In the genomic region with DNA sequence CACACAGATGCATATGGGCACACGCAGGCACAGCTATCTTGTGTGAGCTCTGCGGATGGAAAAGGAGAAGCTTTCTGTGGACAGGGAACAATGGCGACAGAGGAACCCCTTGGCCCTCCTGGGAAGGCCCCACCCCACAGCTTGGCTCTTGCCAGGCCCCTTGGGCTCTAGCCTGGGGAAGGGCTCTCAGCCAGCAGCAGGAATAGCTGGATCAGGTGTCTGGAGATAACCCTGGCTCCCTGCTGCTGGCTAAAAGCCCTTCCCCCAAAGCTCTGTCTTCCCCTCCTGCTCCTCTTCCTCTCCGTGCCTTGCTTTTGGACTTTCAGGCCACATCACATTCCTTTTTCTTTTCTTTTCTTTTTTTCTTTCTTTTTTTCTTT, we compare ENCODE assay signal across 19 cellular contexts. TPM values are rescaled to one million over a fixed set of nuclear protein-coding genes. Genes with fewer than 3 reads are reported as not detected.
DNase-seq lines count a peak whose midpoint lies in the region; ATAC-seq and TF ChIP-seq lines count a peak whose summit lies in the region.
"Had no signal": no experiment of that assay in that cellular context is flagged by ENCODE, and none has a peak within 500 bp of the region (broad histone marks: within the 10 kb centered on the region; RNA-seq: fewer than 3 reads in every experiment).

No MANE protein-coding gene starts in this region.

- H3K4me3 Mint-ChIP-seq in Caco-2 (ENCODE audit: unreplicated experiment) (peak overlapping the region; percentile 59), nephron (peak overlapping the region in 1 of 3 experiments; percentile 37)
- H3K4me3 Mint-ChIP-seq in dendritic cell treated with granulocyte-macrophage colony-stimulating factor and Interleukin-4, amounts not matched to agents 40 ng/mL and 50 ng/mL, for 4 days: no peak overlapping the region
- no peak overlapping the region for H3K4me3 Mint-ChIP-seq in stimulated activated naive B cell treated with anti-CD40 and anti-IgM and Interleukin-4, amounts not matched to agents 10 μg/mL and 1 μg/mL and 100 μg/mL, for 72 hours

- H3K36me3 Mint-ChIP-seq in Caco-2 (ENCODE audit: insufficient read depth, unreplicated experiment) (peaks cover 6% of the 10 kb centered on the region), nephron (ENCODE audit: low read depth) (no peaks in the 10 kb centered on the region)
- no peaks in the 10 kb centered on the region for H3K36me3 Mint-ChIP-seq in dendritic cell treated with granulocyte-macrophage colony-stimulating factor and Interleukin-4, amounts not matched to agents 40 ng/mL and 50 ng/mL, for 4 days (ENCODE audit: low read depth)
- H3K36me3 Mint-ChIP-seq in stimulated activated naive B cell treated with anti-CD40 and anti-IgM and Interleukin-4, amounts not matched to agents 10 μg/mL and 1 μg/mL and 100 μg/mL, for 72 hours: peaks cover 4 to 5% of the 10 kb centered on the region in 2 donors

- CTCF ChIA-PET in Caco-2 (lab: Charles Lee): interaction anchor here (1.1 kb wide), 2 partner anchors 32 to 95 kb away, joined by 3 read pairs; no protein-coding TSS in a partner anchor

- H3K4me1 ChIP-seq in Caco-2: peaks cover 81% of the 10 kb centered on the region

- H3K36me3 ChIP-seq in Caco-2 (ENCODE audit: control insufficient read depth, insufficient read depth, low read length): no peaks in the 10 kb centered on the region
- H3K36me3 ChIP-seq: HAP-1 had no signal

- H3K27me3 ChIP-seq in Caco-2 (replicated peaks; ENCODE audit: control insufficient read depth, insufficient read depth, low read length): no peaks in the 10 kb centered on the region

- peaks cover 42% of the 10 kb centered on the region for H3K4me1 Mint-ChIP-seq in Caco-2 (ENCODE audit: low read depth, unreplicated experiment)
- peaks cover 92% of the 10 kb centered on the region for H3K4me1 Mint-ChIP-seq in dendritic cell treated with granulocyte-macrophage colony-stimulating factor and Interleukin-4, amounts not matched to agents 40 ng/mL and 50 ng/mL, for 4 days (ENCODE audit: low read depth)
- peaks cover 30% of the 10 kb centered on the region for H3K4me1 Mint-ChIP-seq in nephron
- H3K4me1 Mint-ChIP-seq in stimulated activated naive B cell treated with anti-CD40 and anti-IgM and Interleukin-4, amounts not matched to agents 10 μg/mL and 1 μg/mL and 100 μg/mL, for 72 hours: peaks cover 13 to 30% of the 10 kb centered on the region in 2 donors

- ATAC-seq in stimulated activated naive B cell treated with anti-CD40 and anti-IgM and Interleukin-4, amounts not matched to agents 10 μg/mL and 1 μg/mL and 100 μg/mL, for 72 hours (replicated peaks): no peak
- ATAC-seq in GM19035 (IDR thresholded peaks at IDR 0.05; ENCODE audit: unreplicated experiment): no peak
- ATAC-seq: SK-N-SH treated with all-trans-retinoic acid at 6 μM for 48 hours had no signal

- H3K9me3 Mint-ChIP-seq in Caco-2 (ENCODE audit: unreplicated experiment) (no peaks in the 10 kb centered on the region), nephron (no peaks in the 10 kb centered on the region)
- no peaks in the 10 kb centered on the region for H3K9me3 Mint-ChIP-seq in dendritic cell treated with granulocyte-macrophage colony-stimulating factor and Interleukin-4, amounts not matched to agents 40 ng/mL and 50 ng/mL, for 4 days
- peaks cover 0 to 4% of the 10 kb centered on the region in 2 donors for H3K9me3 Mint-ChIP-seq in stimulated activated naive B cell treated with anti-CD40 and anti-IgM and Interleukin-4, amounts not matched to agents 10 μg/mL and 1 μg/mL and 100 μg/mL, for 72 hours

- intact Hi-C loops in Caco-2 (cut with micrococcal nuclease; ENCODE audit: unreplicated experiment): loop anchor here (5.0 kb wide), 1 partner anchor 36 kb away; no protein-coding TSS in a partner anchor
- intact Hi-C loops in dendritic cell treated with granulocyte-macrophage colony-stimulating factor and Interleukin-4, amounts not matched to agents 40 ng/mL and 50 ng/mL, for 4 days (cut with micrococcal nuclease): no loop called here

- no peak overlapping the region for H3K4me3 ChIP-seq in Caco-2 (ENCODE audit: low read depth, low read length)
- H3K4me3 ChIP-seq: HAP-1 had no signal

- 0 out of 2 replicates have a peak, but pooled peaks cover 5% of the 10 kb centered on the region for H3K9me3 ChIP-seq in Caco-2
- H3K9me3 ChIP-seq: HAP-1 had no signal

- POLR2A ChIA-PET in Caco-2 (lab: Charles Lee): interaction anchor here (0.9 to 2.0 kb wide), 2 partner anchors 20 to 96 kb away, joined by 3 to 8 read pairs; partner anchors contain the start of gene CEBPG

- TF ChIP-seq CTCF in Caco-2 (IDR thresholded peaks at IDR 0.05; ENCODE audit: insufficient read depth in 1 of 2, low read depth in 1 of 2, low read length in 1 of 2, severe bottlenecking in 1 of 2, unreplicated experiment in 1 of 2) (no peak), nephron (IDR thresholded peaks at IDR 0.05; ENCODE audit: unreplicated experiment in 3 of 3) (no peak)

- no TSS peak for BruUV-seq in Caco-2 (replicated peaks; lab: Mats Ljungman, UMichigan)

- no peak for DNase-seq in Caco-2
- DNase-seq in stimulated activated naive B cell treated with anti-CD40 and anti-IgM and Interleukin-4, amounts not matched to agents 10 μg/mL and 1 μg/mL and 100 μg/mL, for 72 hours: no peak
- DNase-seq in SHP77 treated with DMSO at 0.1 percent for 48 hours (lab: John Stamatoyannopoulos, UW): no peak
- no peak for DNase-seq in RKO (ENCODE audit: low spot score)
- DNase-seq: DMS79 treated with DMSO at 0.1 percent for 48 hours, KBM-7, NCI-H1105 treated with DMSO at 0.1 percent for 48 hours, NCI-H1694, NCI-H2081 treated with DMSO at 0.1 percent for 48 hours, NCI-H510A, NCI-H774, OCI-M1, SIG-M5 had no signal

- H3K27ac Mint-ChIP-seq in Caco-2 (ENCODE audit: unreplicated experiment) (peak overlapping the region; percentile 97), nephron (peak overlapping the region in 2 of 3 experiments; percentile 38 to 73)
- H3K27ac Mint-ChIP-seq in dendritic cell treated with granulocyte-macrophage colony-stimulating factor and Interleukin-4, amounts not matched to agents 40 ng/mL and 50 ng/mL, for 4 days: peak overlapping the region; percentile 80
- H3K27ac Mint-ChIP-seq in stimulated activated naive B cell treated with anti-CD40 and anti-IgM and Interleukin-4, amounts not matched to agents 10 μg/mL and 1 μg/mL and 100 μg/mL, for 72 hours: peak overlapping the region; percentile 74

- H3K27me3 Mint-ChIP-seq in Caco-2 (ENCODE audit: insufficient read depth, unreplicated experiment): no peaks in the 10 kb centered on the region
- no peaks in the 10 kb centered on the region for H3K27me3 Mint-ChIP-seq in dendritic cell treated with granulocyte-macrophage colony-stimulating factor and Interleukin-4, amounts not matched to agents 40 ng/mL and 50 ng/mL, for 4 days
- peaks cover 21% of the 10 kb centered on the region for H3K27me3 Mint-ChIP-seq in nephron (ENCODE audit: low read depth)
- H3K27me3 Mint-ChIP-seq in stimulated activated naive B cell treated with anti-CD40 and anti-IgM and Interleukin-4, amounts not matched to agents 10 μg/mL and 1 μg/mL and 100 μg/mL, for 72 hours: peaks cover 9 to 14% of the 10 kb centered on the region in 2 donors

RNA-seq across cellular contexts. Expression of gene CEBPA, which starts 24.3 kb away (rescaled TPM):
- total RNA-seq in Caco-2 (2022): 97.9 and 110 TPM in 2 replicates
- total RNA-seq: RPMI7951 had no signal

RNA-seq across cellular contexts. Expression of gene SLC7A10, which starts 52.4 kb away (rescaled TPM):
- not detected in 2 replicates for total RNA-seq in Caco-2 (2022)
- total RNA-seq: RPMI7951 had no signal
